Comparison of ENCODE assay signal across 2 cellular contexts in genomic region chr6:2841264-2842138, GRCh38.
TF ChIP-seq lines count a peak whose summit lies in the region.

TSS of gene SERPINB1 (minus strand) at chr6:2841863. CDS start at chr6:2840586, 1,277 bp downstream.

TF ChIP-seq in HEK293T, 16 proteins besides CTCF, POLR2A, EP300 and RAD21 (continued from another document):
- TF ChIP-seq SP1 (IDR thresholded peaks at IDR 0.05) (no peak), HDGF (IDR thresholded peaks at IDR 0.05; ENCODE audit: borderline replicate concordance) (no peak), TARDBP (IDR thresholded peaks at IDR 0.05) (no peak), FOXA1 (IDR thresholded peaks at IDR 0.05) (no peak), ARNT (IDR thresholded peaks at IDR 0.05) (no peak), L3MBTL2 (conservative IDR thresholded peaks at IDR 0.05) (peak; percentile 74)

TF ChIP-seq in GM12878, 131 proteins besides CTCF, POLR2A, EP300 and RAD21 (continued from another document):
- TF ChIP-seq, protein P1, sequence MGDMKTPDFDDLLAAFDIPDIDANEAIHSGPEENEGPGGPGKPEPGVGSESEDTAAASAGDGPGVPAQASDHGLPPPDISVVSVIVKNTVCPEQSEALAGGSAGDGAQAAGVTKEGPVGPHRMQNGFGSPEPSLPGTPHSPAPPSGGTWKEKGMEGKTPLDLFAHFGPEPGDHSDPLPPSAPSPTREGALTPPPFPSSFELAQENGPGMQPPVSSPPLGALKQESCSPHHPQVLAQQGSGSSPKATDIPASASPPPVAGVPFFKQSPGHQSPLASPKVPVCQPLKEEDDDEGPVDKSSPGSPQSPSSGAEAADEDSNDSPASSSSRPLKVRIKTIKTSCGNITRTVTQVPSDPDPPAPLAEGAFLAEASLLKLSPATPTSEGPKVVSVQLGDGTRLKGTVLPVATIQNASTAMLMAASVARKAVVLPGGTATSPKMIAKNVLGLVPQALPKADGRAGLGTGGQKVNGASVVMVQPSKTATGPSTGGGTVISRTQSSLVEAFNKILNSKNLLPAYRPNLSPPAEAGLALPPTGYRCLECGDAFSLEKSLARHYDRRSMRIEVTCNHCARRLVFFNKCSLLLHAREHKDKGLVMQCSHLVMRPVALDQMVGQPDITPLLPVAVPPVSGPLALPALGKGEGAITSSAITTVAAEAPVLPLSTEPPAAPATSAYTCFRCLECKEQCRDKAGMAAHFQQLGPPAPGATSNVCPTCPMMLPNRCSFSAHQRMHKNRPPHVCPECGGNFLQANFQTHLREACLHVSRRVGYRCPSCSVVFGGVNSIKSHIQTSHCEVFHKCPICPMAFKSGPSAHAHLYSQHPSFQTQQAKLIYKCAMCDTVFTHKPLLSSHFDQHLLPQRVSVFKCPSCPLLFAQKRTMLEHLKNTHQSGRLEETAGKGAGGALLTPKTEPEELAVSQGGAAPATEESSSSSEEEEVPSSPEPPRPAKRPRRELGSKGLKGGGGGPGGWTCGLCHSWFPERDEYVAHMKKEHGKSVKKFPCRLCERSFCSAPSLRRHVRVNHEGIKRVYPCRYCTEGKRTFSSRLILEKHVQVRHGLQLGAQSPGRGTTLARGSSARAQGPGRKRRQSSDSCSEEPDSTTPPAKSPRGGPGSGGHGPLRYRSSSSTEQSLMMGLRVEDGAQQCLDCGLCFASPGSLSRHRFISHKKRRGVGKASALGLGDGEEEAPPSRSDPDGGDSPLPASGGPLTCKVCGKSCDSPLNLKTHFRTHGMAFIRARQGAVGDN (IDR thresholded peaks at IDR 0.05) = peak; percentile 69
- TF ChIP-seq LARP7 (IDR thresholded peaks at IDR 0.05) = peak; percentile 25; the same call in 1 of the 2 replicates
- TF ChIP-seq SUPT20H (IDR thresholded peaks at IDR 0.05; ENCODE audit: borderline replicate concordance, control insufficient read depth, low read depth, low read length) = no peak
- TF ChIP-seq HDGF (IDR thresholded peaks at IDR 0.05) = no peak
- TF ChIP-seq ELK1 (IDR thresholded peaks at IDR 0.05; ENCODE audit: low read depth, low read length) = peak; percentile 59; the same call in 1 of the 2 replicates
- TF ChIP-seq MAX (IDR thresholded peaks at IDR 0.05; ENCODE audit: low read depth, low read length) = peak; percentile 45; the same call in 1 of the 2 replicates
- 0 out of 2 replicates have a peak, but pooled peaks have one; percentile 16 for TF ChIP-seq DPF2 (IDR thresholded peaks at IDR 0.05)
- TF ChIP-seq ZNF217 (IDR thresholded peaks at IDR 0.05) = 0 out of 2 replicates have a peak, but pooled peaks have one; percentile 31
- TF ChIP-seq TCF12 (IDR thresholded peaks at IDR 0.05; ENCODE audit: low read depth, low read length) = peak; percentile 63; the same call in 1 of the 2 replicates
- TF ChIP-seq, protein P2, sequence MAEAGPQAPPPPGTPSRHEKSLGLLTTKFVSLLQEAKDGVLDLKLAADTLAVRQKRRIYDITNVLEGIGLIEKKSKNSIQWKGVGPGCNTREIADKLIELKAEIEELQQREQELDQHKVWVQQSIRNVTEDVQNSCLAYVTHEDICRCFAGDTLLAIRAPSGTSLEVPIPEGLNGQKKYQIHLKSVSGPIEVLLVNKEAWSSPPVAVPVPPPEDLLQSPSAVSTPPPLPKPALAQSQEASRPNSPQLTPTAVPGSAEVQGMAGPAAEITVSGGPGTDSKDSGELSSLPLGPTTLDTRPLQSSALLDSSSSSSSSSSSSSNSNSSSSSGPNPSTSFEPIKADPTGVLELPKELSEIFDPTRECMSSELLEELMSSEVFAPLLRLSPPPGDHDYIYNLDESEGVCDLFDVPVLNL (IDR thresholded peaks at IDR 0.05; ENCODE audit: low read depth, low read length) = no peak
- TF ChIP-seq KLF5 (IDR thresholded peaks at IDR 0.05; ENCODE audit: partially characterized antibody) = no peak
- TF ChIP-seq NR2F1 (conservative IDR thresholded peaks at IDR 0.05) = peak; percentile 88
- peak in 1 of 2 experiments; percentile 19; a peak in 1 of 4 replicates for TF ChIP-seq IKZF2 (IDR thresholded peaks at IDR 0.05)
- TF ChIP-seq ETV6 (conservative IDR thresholded peaks at IDR 0.05 in 1 of 2, IDR thresholded peaks at IDR 0.05 in 1 of 2; ENCODE audit: borderline replicate concordance in 1 of 2, low read depth in 1 of 2) = no peak
- no peak for TF ChIP-seq SMARCA5 (IDR thresholded peaks at IDR 0.05)
TF ChIP-seq in GM12878: peak in this region for 11.
